In the genomic region with DNA sequence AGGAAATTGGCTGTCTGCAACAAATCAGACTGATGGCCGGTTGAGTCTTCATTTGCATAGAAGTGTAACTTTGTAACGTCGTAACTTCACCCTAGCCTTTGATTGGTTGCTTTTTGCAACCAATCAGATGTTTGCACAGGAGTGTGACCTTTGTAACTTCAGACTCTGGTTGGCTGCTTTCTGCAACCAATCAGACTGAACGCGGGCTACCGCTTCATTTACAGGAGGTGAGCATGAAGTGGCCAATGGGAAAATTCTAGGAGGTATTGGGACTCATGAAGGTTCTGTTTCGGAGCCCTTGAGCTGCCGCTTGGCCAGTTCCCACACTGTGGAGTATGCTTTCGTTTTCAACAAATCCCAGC, we compare ENCODE assay signal across 1 cellular context.
TF ChIP-seq lines count a peak whose summit lies in the region.

No MANE protein-coding gene starts in this region.

TF ChIP-seq in IMR-90, 13 proteins besides CTCF, POLR2A, EP300 and RAD21 (continued from another document):
- TF ChIP-seq, protein P1, sequence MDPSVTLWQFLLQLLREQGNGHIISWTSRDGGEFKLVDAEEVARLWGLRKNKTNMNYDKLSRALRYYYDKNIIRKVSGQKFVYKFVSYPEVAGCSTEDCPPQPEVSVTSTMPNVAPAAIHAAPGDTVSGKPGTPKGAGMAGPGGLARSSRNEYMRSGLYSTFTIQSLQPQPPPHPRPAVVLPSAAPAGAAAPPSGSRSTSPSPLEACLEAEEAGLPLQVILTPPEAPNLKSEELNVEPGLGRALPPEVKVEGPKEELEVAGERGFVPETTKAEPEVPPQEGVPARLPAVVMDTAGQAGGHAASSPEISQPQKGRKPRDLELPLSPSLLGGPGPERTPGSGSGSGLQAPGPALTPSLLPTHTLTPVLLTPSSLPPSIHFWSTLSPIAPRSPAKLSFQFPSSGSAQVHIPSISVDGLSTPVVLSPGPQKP (IDR thresholded peaks at IDR 0.05; ENCODE audit: borderline replicate concordance, low read depth, low read length): no peak
- no peak for TF ChIP-seq BHLHE40 (IDR thresholded peaks at IDR 0.05; ENCODE audit: low read depth, low read length)
- TF ChIP-seq FOS (IDR thresholded peaks at IDR 0.05; ENCODE audit: low read depth, low read length): no peak
- no peak for TF ChIP-seq NFE2L2 (IDR thresholded peaks at IDR 0.05; ENCODE audit: low read depth, low read length)
- TF ChIP-seq MAFK (IDR thresholded peaks at IDR 0.05; ENCODE audit: low read depth, low read length): no peak
- TF ChIP-seq SMC3 (IDR thresholded peaks at IDR 0.05; ENCODE audit: low read depth, low read length): no peak
